Comparison of ENCODE assay signal across 1 cellular context in genomic region chr1:21337459-21337930, GRCh38.
A peak's percentile ranks its signal among the peaks of the same experiment; 100 is the strongest.
TF ChIP-seq lines count a peak whose summit lies in the region.

No MANE protein-coding gene starts in this region.

TF ChIP-seq in SK-N-SH, 30 proteins besides CTCF, POLR2A, EP300 and RAD21 (continued from another document):
- TF ChIP-seq REST (IDR thresholded peaks at IDR 0.05; ENCODE audit: low read depth, low read length) = peak; percentile 79
- no peak for TF ChIP-seq USF2 (IDR thresholded peaks at IDR 0.05; ENCODE audit: borderline replicate concordance, low read depth, low read length)
- 0 out of 2 replicates have a peak, but pooled peaks have one; percentile 0 for TF ChIP-seq GATA2 (CRISPR knock-in tag; IDR thresholded peaks at IDR 0.05)
- TF ChIP-seq IRF3 (IDR thresholded peaks at IDR 0.05; ENCODE audit: low read depth, low read length) = no peak
- no peak for TF ChIP-seq MAX (IDR thresholded peaks at IDR 0.05; ENCODE audit: low read depth)
- TF ChIP-seq EZH2phosphoT487 (IDR thresholded peaks at IDR 0.05; ENCODE audit: borderline replicate concordance, low read depth) = no peak
- no peak for TF ChIP-seq TAF1 (IDR thresholded peaks at IDR 0.05; ENCODE audit: borderline replicate concordance, low read depth, low read length)
- no peak for TF ChIP-seq MEF2A (IDR thresholded peaks at IDR 0.05; ENCODE audit: borderline replicate concordance, low read depth)
- TF ChIP-seq FOSL2 (IDR thresholded peaks at IDR 0.05; ENCODE audit: borderline replicate concordance, low read depth) = no peak
- no peak for TF ChIP-seq YY1 (IDR thresholded peaks at IDR 0.05; ENCODE audit: low read depth)
- no peak for TF ChIP-seq CHD2 (IDR thresholded peaks at IDR 0.05; ENCODE audit: low read length, partially characterized antibody)
